2 cellular contexts compared by ENCODE assay signal in genomic region chr16:1237990-1238389, GRCh38.
TF ChIP-seq lines count a peak whose summit lies in the region.

No MANE protein-coding gene starts in this region.

TF ChIP-seq in GM12891, 5 proteins besides CTCF, POLR2A, EP300 and RAD21:
- TF ChIP-seq POU2F2 (IDR thresholded peaks at IDR 0.05; ENCODE audit: low read depth, low read length) (no peak), PAX5 (IDR thresholded peaks at IDR 0.05; ENCODE audit: insufficient read depth, low read length, severe bottlenecking) (no peak), SPI1 (IDR thresholded peaks at IDR 0.05; ENCODE audit: low read depth, low read length) (no peak)

TF ChIP-seq in GM12878, 131 proteins besides CTCF, POLR2A, EP300 and RAD21:
- TF ChIP-seq SIX5 (IDR thresholded peaks at IDR 0.05; ENCODE audit: low read depth, low read length, severe bottlenecking), result no peak
- TF ChIP-seq PAX8 (IDR thresholded peaks at IDR 0.05), result no peak
- no peak for TF ChIP-seq TAF1 (IDR thresholded peaks at IDR 0.05; ENCODE audit: borderline replicate concordance, low read depth, low read length)
- TF ChIP-seq TBL1XR1 (IDR thresholded peaks at IDR 0.05; ENCODE audit: low read depth, low read length), result no peak
- no peak for TF ChIP-seq POLR2AphosphoS5 (IDR thresholded peaks at IDR 0.05; ENCODE audit: low read length)
- TF ChIP-seq BCL3 (IDR thresholded peaks at IDR 0.05; ENCODE audit: borderline replicate concordance, insufficient read depth, low read depth, low read length, poor library complexity, severe bottlenecking), result peak; percentile 34
- no peak for TF ChIP-seq MLLT1 (IDR thresholded peaks at IDR 0.05)
